8 cellular contexts compared by ENCODE assay signal in genomic region chr3:42581709-42582473, GRCh38. TPM values are rescaled to one million over a fixed set of nuclear protein-coding genes. Genes with fewer than 3 reads are reported as not detected.
DNase-seq lines count a peak whose midpoint lies in the region; ATAC-seq and TF ChIP-seq lines count a peak whose summit lies in the region.

SEC22C (minus strand) TSS chr3:42581967; CDS start chr3:42569046, 12,921 bp downstream.

- no peaks in the 10 kb centered on the region for H3K9me3 ChIP-seq in CD8-positive, alpha-beta memory T cell (ENCODE audit: low read length)

- H3K4me3 ChIP-seq in CD8-positive, alpha-beta memory T cell (ENCODE audit: low read length), result peak within 1 kb of the TSS; percentile 64
- peak within 1 kb of the TSS; percentile 88 for H3K4me3 ChIP-seq in HL-60 (replicated peaks; ENCODE audit: insufficient read depth, low read length)

- peaks cover 7 to 17% (median 11%) of the 10 kb centered on the region in 3 donors for H3K36me3 Mint-ChIP-seq in CD8-positive, alpha-beta memory T cell
- peaks cover 8% of the 10 kb centered on the region for H3K36me3 Mint-ChIP-seq in memory B cell

- no peaks in the 10 kb centered on the region for H3K36me3 ChIP-seq in CD8-positive, alpha-beta memory T cell (ENCODE audit: insufficient read depth, low read length)

- TF ChIP-seq CTCF in HL-60 (IDR thresholded peaks at IDR 0.05; ENCODE audit: insufficient read depth, low read length), result no peak

- peaks cover 39 to 53% (median 49%) of the 10 kb centered on the region in 3 donors for H3K4me1 Mint-ChIP-seq in CD8-positive, alpha-beta memory T cell
- H3K4me1 Mint-ChIP-seq in memory B cell, result peaks cover 24% of the 10 kb centered on the region

- peak within 1 kb of the TSS; percentile 97 for H3K27ac ChIP-seq in CD8-positive, alpha-beta memory T cell (ENCODE audit: low read depth, low read length)
- peak within 1 kb of the TSS; percentile 85 for H3K27ac ChIP-seq in HL-60 (replicated peaks)

- peak within 1 kb of the TSS; percentile 95 to 99 (median 98) for H3K27ac Mint-ChIP-seq in CD8-positive, alpha-beta memory T cell
- H3K27ac Mint-ChIP-seq in memory B cell, result peak within 1 kb of the TSS; percentile 98

- POLR2A ChIA-PET in CD8-positive, alpha-beta memory T cell (lab: Charles Lee), result interaction anchor here (2.2 to 3.0 kb wide), 2 partner anchors 9 to 18 kb away, joined by 23 read pairs; partner anchors contain the start of genes NKTR and SS18L2

- H3K27me3 ChIP-seq in CD8-positive, alpha-beta memory T cell (ENCODE audit: insufficient read depth, low read length, poor library complexity, severe bottlenecking), result no peaks in the 10 kb centered on the region
- no peaks in the 10 kb centered on the region for H3K27me3 ChIP-seq in HL-60 (ENCODE audit: insufficient read depth, poor library complexity, severe bottlenecking)

- CTCF ChIA-PET in CD8-positive, alpha-beta memory T cell (lab: Charles Lee), result interaction anchor here (0.8 to 2.7 kb wide), 9 partner anchors 9 to 77 kb away, joined by 3 to 11 read pairs (median 5); partner anchors contain the start of genes NKTR and SS18L2

- ATAC-seq in GM19455 (IDR thresholded peaks at IDR 0.05; ENCODE audit: unreplicated experiment) (peak; percentile 88), memory B cell (ENCODE audit: low read depth) (peak; percentile 85)

- H3K4me3 Mint-ChIP-seq in CD8-positive, alpha-beta memory T cell, result peak within 1 kb of the TSS; percentile 88 to 98 (median 91)
- H3K4me3 Mint-ChIP-seq in memory B cell, result peak within 1 kb of the TSS; percentile 91

- H3K9me3 Mint-ChIP-seq in CD8-positive, alpha-beta memory T cell, result no peaks in the 10 kb centered on the region
- peaks cover 4% of the 10 kb centered on the region for H3K9me3 Mint-ChIP-seq in memory B cell

- H3K4me1 ChIP-seq in CD8-positive, alpha-beta memory T cell (ENCODE audit: insufficient read depth, low read length), result peaks cover 30% of the 10 kb centered on the region

- H3K27me3 Mint-ChIP-seq in CD8-positive, alpha-beta memory T cell, result no peaks in the 10 kb centered on the region
- no peaks in the 10 kb centered on the region for H3K27me3 Mint-ChIP-seq in memory B cell

- DNase-seq in CD8-positive, alpha-beta memory T cell, result peak; percentile 93 to 96 (median 95)
- DNase-seq in HL-60 (ENCODE audit: low read depth in 1 of 2, low spot score in 1 of 2) (peak; percentile 80 to 94), NK-92 (lab: John Stamatoyannopoulos, UW; ENCODE audit: unreplicated experiment) (peak; percentile 64), memory B cell (ENCODE audit: low spot score in 2 of 2) (peak; percentile 93)
- peak; percentile 98 for DNase-seq in activated CD8-positive, alpha-beta memory T cell treated with anti-CD3 and anti-CD28 coated beads for 24 hours
- DNase-seq in effector CD8-positive, alpha-beta T cell (lab: John Stamatoyannopoulos, UW), result peak; percentile 92
- DNase-seq in stimulated activated CD8-positive, alpha-beta memory T cell treated with anti-CD3 and anti-CD28 coated beads, Interleukin-12 subunit alpha, Interleukin-12 subunit beta, amount 100 ng/mL, for 24 hours (ENCODE audit: extremely low read depth), result peak; percentile 94

RNA-seq across cellular contexts. Expression of gene SEC22C, which starts in this region (rescaled TPM):
- total RNA-seq in CD8-positive, alpha-beta memory T cell, result 10 to 100 TPM; 52.6 to 53.6 TPM
- 45.5 TPM for polyA plus RNA-seq in CD8-positive, alpha-beta memory T cell

Comparison
In these comparisons a context has a peak if more than half of its experiments do, and no peak if none do; other contexts are left out.
1. Peak in every context shown above with its lines: DNase-seq, ATAC-seq, H3K4me3 ChIP-seq and H3K27ac ChIP-seq.